In genomic region chrY:24833619-24834018, GRCh38 we compare ENCODE assay signal across 11 cellular contexts. TPM values are rescaled to one million over a fixed set of nuclear protein-coding genes. Genes with fewer than 3 reads are reported as not detected.
"Had no signal": no experiment of that assay in that cellular context is flagged by ENCODE, and none has a peak within 500 bp of the region (broad histone marks: within the 10 kb centered on the region; RNA-seq: fewer than 3 reads in every experiment).

TSS of gene DAZ4 (plus strand) at chrY:24833919. CDS start at chrY:24834127, 208 bp downstream.

RNA-seq across cellular contexts. Expression of gene DAZ4, which starts in this region (rescaled TPM):
- total RNA-seq: OCI-LY7, PC-3, PC-9, Peyer's patch, Right ventricle myocardium inferior, Right ventricle myocardium superior, RPMI7951, SJCRH30, SJSA1, SK-MEL-5 had no signal
- polyA plus RNA-seq: SK-N-SH had no signal
